ENCODE assay signal across 16 cellular contexts in genomic region chr16:57017251-57017650, GRCh38. TPM values are rescaled to one million over a fixed set of nuclear protein-coding genes. Genes with fewer than 3 reads are reported as not detected.
DNase-seq lines count a peak whose midpoint lies in the region; ATAC-seq and TF ChIP-seq lines count a peak whose summit lies in the region.
"Had no signal": no experiment of that assay in that cellular context is flagged by ENCODE, and none has a peak within 500 bp of the region (broad histone marks: within the 10 kb centered on the region; RNA-seq: fewer than 3 reads in every experiment).

No MANE protein-coding gene starts in this region.

- no peak overlapping the region for H2BK12ac ChIP-seq in neuronal stem cell (ENCODE audit: low read length)

- H3K4me3 ChIP-seq in thyroid gland (replicated peaks in 1 of 3): no peak overlapping the region
- H3K4me3 ChIP-seq in HAP-1: no peak overlapping the region
- no peak overlapping the region for H3K4me3 ChIP-seq in neuronal stem cell (ENCODE audit: low read length in 2 of 2)
- H3K4me3 ChIP-seq: skin epidermis had no signal

- H3K9ac ChIP-seq in neuronal stem cell (ENCODE audit: low read depth, low read length, poor library complexity): no peak overlapping the region

- no peak for TF ChIP-seq POLR2A in thyroid gland (IDR thresholded peaks at IDR 0.05)

- no peak overlapping the region for H2BK15ac ChIP-seq in neuronal stem cell (ENCODE audit: low read length)

- intact Hi-C loops in CD4-positive, alpha-beta T cell (cut with DNase I, micrococcal nuclease): no loop called here
- intact Hi-C loops in thyroid gland (cut with DNase I): no loop called here

- in situ Hi-C loops in HAP-1 (cut with MboI; ENCODE audit: low sequenced_read_pairs): no loop called here

- H3K9me3 ChIP-seq in CD4-positive, alpha-beta T cell (ENCODE audit: control insufficient read depth, low read length): no peaks in the 10 kb centered on the region
- H3K9me3 ChIP-seq in thyroid gland (no peaks in the 10 kb centered on the region), HAP-1 (no peaks in the 10 kb centered on the region), neuronal stem cell (replicated peaks in 1 of 2; ENCODE audit: control insufficient read depth in 2 of 2, insufficient read depth in 1 of 2, low read depth in 1 of 2, low read length in 2 of 2) (no peaks in the 10 kb centered on the region)
- H3K9me3 ChIP-seq: neutrophil had no signal

- H3K36me3 ChIP-seq in thyroid gland: peaks cover 0 to 10% of the 10 kb centered on the region in 2 donors
- no peaks in the 10 kb centered on the region for H3K36me3 ChIP-seq in HAP-1 (replicated peaks)
- no peaks in the 10 kb centered on the region for H3K36me3 ChIP-seq in neuronal stem cell (replicated peaks in 1 of 2; ENCODE audit: control insufficient read depth in 2 of 2, insufficient read depth in 2 of 2, low read length in 2 of 2)

- no peak overlapping the region for H3K23ac ChIP-seq in neuronal stem cell (ENCODE audit: low read depth, low read length, poor library complexity)

- H2AK5ac ChIP-seq in neuronal stem cell (ENCODE audit: low read depth, low read length): no peak overlapping the region

- H4K91ac ChIP-seq in neuronal stem cell (ENCODE audit: low read depth, low read length, poor library complexity): no peak overlapping the region

- H2AFZ ChIP-seq in neuronal stem cell (ENCODE audit: low read length): no peak overlapping the region

- no peak overlapping the region for H2BK5ac ChIP-seq in neuronal stem cell (ENCODE audit: low read length)

- no peak overlapping the region for H3K4me2 ChIP-seq in neuronal stem cell (ENCODE audit: insufficient read depth, low read length, poor library complexity, severe bottlenecking)

- no peak overlapping the region for H2BK120ac ChIP-seq in neuronal stem cell (ENCODE audit: low read depth, low read length)

- H3K9me3 Mint-ChIP-seq in CD4-positive, alpha-beta T cell: no peaks in the 10 kb centered on the region
- no peaks in the 10 kb centered on the region for H3K9me3 Mint-ChIP-seq in activated naive CD8-positive, alpha-beta T cell (ENCODE audit: low read depth)

- H3K4me1 ChIP-seq in thyroid gland (no peaks in the 10 kb centered on the region), HAP-1 (no peaks in the 10 kb centered on the region), neuronal stem cell (ENCODE audit: control insufficient read depth in 2 of 2, insufficient read depth in 1 of 2, low read depth in 1 of 2, low read length in 2 of 2) (no peaks in the 10 kb centered on the region)

- H3K18ac ChIP-seq in neuronal stem cell (ENCODE audit: low read length): no peak overlapping the region

- no peaks in the 10 kb centered on the region for H3K79me1 ChIP-seq in neuronal stem cell (ENCODE audit: low read depth, low read length)

- no peak overlapping the region for H3K4me3 Mint-ChIP-seq in CD4-positive, alpha-beta T cell
- peak overlapping the region; percentile 78 for H3K4me3 Mint-ChIP-seq in activated naive CD8-positive, alpha-beta T cell

- no peaks in the 10 kb centered on the region for H3K27me3 ChIP-seq in CD4-positive, alpha-beta T cell (ENCODE audit: control insufficient read depth, insufficient read depth, low read length)
- H3K27me3 ChIP-seq in thyroid gland (no peaks in the 10 kb centered on the region), HAP-1 (ENCODE audit: low read depth) (no peaks in the 10 kb centered on the region), neuronal stem cell (ENCODE audit: control insufficient read depth in 3 of 3, insufficient read depth in 3 of 3, low read depth in 1 of 3, low read length in 3 of 3) (peaks cover 0 to 8% (median 0%) of the 10 kb centered on the region in 3 experiments)
- H3K27me3 ChIP-seq: neutrophil had no signal

- no peak for DNase-seq in CD4-positive, alpha-beta T cell
- DNase-seq in HT1080 (ENCODE audit: low read depth) (peak; percentile 86), iris pigment epithelial cell (ENCODE audit: low read depth) (peak; percentile 35), thyroid gland (no peak), HAP-1 (ENCODE audit: low spot score in 2 of 2) (no peak), neuronal stem cell (ENCODE audit: low spot score) (no peak), globus pallidus (ENCODE audit: low spot score) (no peak)
- DNase-seq: hippocampal formation, SIG-M5 had no signal

- WGBS in thyroid gland, 2 donors: 58 to 67% methylated on average over 1 of the region's 1 CpG
- no CpG with 5 or more reads among the region's 1 CpG for WGBS in neuronal stem cell (ENCODE audit: extremely low coverage in 2 of 2, insufficient read length in 2 of 2, insufficient replicate concordance in 1 of 2), 2 donors

- no peak overlapping the region for H4K8ac ChIP-seq in neuronal stem cell (ENCODE audit: low read depth, low read length)

- POLR2A ChIA-PET in CD4-positive, alpha-beta T cell (lab: Charles Lee): interaction anchor here (1.0 to 4.0 kb wide), 4 partner anchors 9 to 53 kb away, joined by 4 to 32 read pairs (median 8); partner anchors contain the start of gene NLRC5

- peaks cover 87% of the 10 kb centered on the region for H3K4me1 Mint-ChIP-seq in CD4-positive, alpha-beta T cell (ENCODE audit: low read depth)
- peaks cover 84% of the 10 kb centered on the region for H3K4me1 Mint-ChIP-seq in activated naive CD8-positive, alpha-beta T cell (ENCODE audit: low read depth)
- H3K4me1 Mint-ChIP-seq: brain had no signal

- peaks cover 74% of the 10 kb centered on the region for H3K36me3 Mint-ChIP-seq in CD4-positive, alpha-beta T cell (ENCODE audit: low read depth)
- H3K36me3 Mint-ChIP-seq in activated naive CD8-positive, alpha-beta T cell: peaks cover 40% of the 10 kb centered on the region
- H3K36me3 Mint-ChIP-seq: brain had no signal

- no peak for TF ChIP-seq CTCF in CD4-positive, alpha-beta T cell (IDR thresholded peaks at IDR 0.05)
- TF ChIP-seq CTCF in thyroid gland (IDR thresholded peaks at IDR 0.05): no peak

- peak overlapping the region; percentile 37 for H3K27ac ChIP-seq in CD4-positive, alpha-beta T cell (ENCODE audit: low read depth, low read length)
- H3K27ac ChIP-seq in thyroid gland (no peak overlapping the region), neuronal stem cell (replicated peaks; ENCODE audit: low read length) (no peak overlapping the region)
- H3K27ac ChIP-seq: C4-2B, neutrophil had no signal

- peak overlapping the region; percentile 80 for H3K27ac Mint-ChIP-seq in CD4-positive, alpha-beta T cell
- peak overlapping the region; percentile 99 for H3K27ac Mint-ChIP-seq in activated naive CD8-positive, alpha-beta T cell

- H3K4ac ChIP-seq in neuronal stem cell (ENCODE audit: low read length): no peak overlapping the region

- CTCF ChIA-PET in CD4-positive, alpha-beta T cell (lab: Charles Lee): interaction anchor here (1.4 to 1.7 kb wide), 2 partner anchors 12 to 53 kb away, joined by 4 read pairs; no protein-coding TSS in a partner anchor

- ATAC-seq in CD4-positive, alpha-beta T cell (ENCODE audit: poor library complexity): no peak

- no peak overlapping the region for H3K14ac ChIP-seq in neuronal stem cell (ENCODE audit: low read length)

- H3K27me3 Mint-ChIP-seq in CD4-positive, alpha-beta T cell: no peaks in the 10 kb centered on the region
- H3K27me3 Mint-ChIP-seq in activated naive CD8-positive, alpha-beta T cell: no peaks in the 10 kb centered on the region

RNA-seq across cellular contexts. Expression of gene NLRC5, which starts 27.9 kb away (rescaled TPM):
- 100 to 1,000 TPM; 424 to 434 TPM for total RNA-seq in CD4-positive, alpha-beta T cell
- total RNA-seq in HT1080 (2014; rRNA removed; shearing (Covaris generic)): 13.6 and 14.3 TPM in 2 replicates
- polyA plus RNA-seq in HT1080 (2015; cell fraction: cytosol; rRNA removed): 3.6 and 5.9 TPM in 2 replicates
- 18.2 and 19.3 TPM in 2 replicates for polyA plus RNA-seq in HT1080 (2015; cell fraction: nucleus; rRNA removed)
- 10 to 100 TPM; 14.1 to 33.5 (median 20.5) TPM for total RNA-seq in thyroid gland
- polyA plus RNA-seq in neuronal stem cell (2013, experiment 1 of 2): 0.06 TPM
- 0.39 TPM for polyA plus RNA-seq in neuronal stem cell (2013, experiment 2 of 2)

RNA-seq across cellular contexts. Expression of gene CETP, which starts 55.5 kb away (rescaled TPM):
- total RNA-seq in CD4-positive, alpha-beta T cell: not detected
- total RNA-seq in HT1080 (2014; rRNA removed; shearing (Covaris generic)): not detected in 2 replicates
- not detected in 2 replicates for polyA plus RNA-seq in HT1080 (2015; cell fraction: cytosol; rRNA removed)
- polyA plus RNA-seq in HT1080 (2015; cell fraction: nucleus; rRNA removed): not detected in 2 replicates
- 1 to 10 TPM in 3 of 4 donors, under 1 TPM in 1; 0.40 to 4.0 (median 1.7) TPM for total RNA-seq in thyroid gland
- polyA plus RNA-seq in neuronal stem cell (2013, experiment 1 of 2): not detected
- not detected for polyA plus RNA-seq in neuronal stem cell (2013, experiment 2 of 2)
- total RNA-seq: G401, H1 had no signal
- polyA plus RNA-seq: H1 had no signal

Comparison
In these comparisons a context has a peak if more than half of its experiments do, and no peak if none do; other contexts are left out.
1. DNase-seq: peak in HT1080 (single experiment) and iris pigment epithelial cell (single experiment); none in CD4-positive, alpha-beta T cell (0 of 10), thyroid gland (0 of 2), HAP-1 (0 of 2), neuronal stem cell (single experiment) and globus pallidus (single experiment).
2. RNA of gene NLRC5, which starts 27.9 kb away (total RNA-seq): 424 to 434 TPM in CD4-positive, alpha-beta T cell; 14.1 to 33.5 TPM in thyroid gland and 13.6 to 14.3 TPM in HT1080; every median in the first group is over 10 times any median in the second.